Comparison of ENCODE assay signal across 10 cellular contexts in genomic region chr9:101727621-101728524, GRCh38. TPM values are rescaled to one million over a fixed set of nuclear protein-coding genes. Genes with fewer than 3 reads are reported as not detected.
DNase-seq lines count a peak whose midpoint lies in the region; ATAC-seq and TF ChIP-seq lines count a peak whose summit lies in the region.
"Had no signal": no experiment of that assay in that cellular context is flagged by ENCODE, and none has a peak within 500 bp of the region (broad histone marks: within the 10 kb centered on the region; RNA-seq: fewer than 3 reads in every experiment).

No MANE protein-coding gene starts in this region.

- TF ChIP-seq POLR2A in body of pancreas (IDR thresholded peaks at IDR 0.05), result no peak

- WGBS in body of pancreas, 2 donors, result 28 to 30% methylated on average over 4 of the region's 4 CpGs

- ATAC-seq in HG02642 (IDR thresholded peaks at IDR 0.05; ENCODE audit: poor library complexity, unreplicated experiment) (peak; percentile 81), body of pancreas (no peak)

- H3K36me3 Mint-ChIP-seq in CD14-positive monocyte (no peaks in the 10 kb centered on the region), mesothelial cell of epicardium (no peaks in the 10 kb centered on the region)
- H3K36me3 Mint-ChIP-seq: memory B cell had no signal

- no peak overlapping the region for H3K27ac ChIP-seq in body of pancreas

- H3K4me3 Mint-ChIP-seq in CD14-positive monocyte, result no peak overlapping the region
- H3K4me3 Mint-ChIP-seq in mesothelial cell of epicardium, result no peak overlapping the region
- H3K4me3 Mint-ChIP-seq: memory B cell; T-helper 1 cell treated with Interleukin-12 subunit alpha and Interleukin-12 subunit beta and Interleukin-4 antibody, amounts not matched to agents 30 μg/mL and 1 μg/mL, for 36 hours had no signal

- H3K4me1 Mint-ChIP-seq in CD14-positive monocyte (no peaks in the 10 kb centered on the region), mesothelial cell of epicardium (peaks cover 3% of the 10 kb centered on the region)
- H3K4me1 Mint-ChIP-seq: memory B cell had no signal

- H3K4me1 ChIP-seq in body of pancreas, result no peaks in the 10 kb centered on the region

- intact Hi-C loops in CD14-positive monocyte (cut with micrococcal nuclease), result no loop called here
- intact Hi-C loops in body of pancreas (cut with DNase I), result loop anchor here (10.0 kb wide), 1 partner anchor 123 kb away; no protein-coding TSS in a partner anchor

- H3K27ac Mint-ChIP-seq in CD14-positive monocyte, result no peak overlapping the region
- H3K27ac Mint-ChIP-seq in mesothelial cell of epicardium, result peak overlapping the region; percentile 70
- H3K27ac Mint-ChIP-seq: memory B cell; T-helper 1 cell treated with Interleukin-12 subunit alpha and Interleukin-12 subunit beta and Interleukin-4 antibody, amounts not matched to agents 30 μg/mL and 1 μg/mL, for 36 hours had no signal

- H3K9me3 Mint-ChIP-seq in CD14-positive monocyte, result peaks cover 0 to 10% (median 5%) of the 10 kb centered on the region in 7 donors
- peaks cover 3% of the 10 kb centered on the region for H3K9me3 Mint-ChIP-seq in mesothelial cell of epicardium
- H3K9me3 Mint-ChIP-seq: T-helper 1 cell treated with Interleukin-12 subunit alpha and Interleukin-12 subunit beta and Interleukin-4 antibody, amounts not matched to agents 30 μg/mL and 1 μg/mL, for 36 hours had no signal

- in situ Hi-C loops in GM13977 (cut with MboI; ENCODE audit: low pct_unique_long_range_greater_than_20kb, low sequenced_read_pairs, unreplicated experiment), result no loop called here

- H3K27me3 Mint-ChIP-seq in CD14-positive monocyte (ENCODE audit: low read depth in 3 of 3), result peaks cover 4 to 15% (median 6%) of the 10 kb centered on the region in 3 donors
- peaks cover 21% of the 10 kb centered on the region for H3K27me3 Mint-ChIP-seq in mesothelial cell of epicardium (ENCODE audit: low read depth)

- DNase-seq in CD14-positive monocyte (ENCODE audit: low spot score), result no peak
- DNase-seq in GM13977 (ENCODE audit: low spot score), result peak; percentile 38
- peak; percentile 59 for DNase-seq in NCI-H1105 treated with DMSO at 0.1 percent for 48 hours (lab: John Stamatoyannopoulos, UW)
- DNase-seq in body of pancreas, result peak in 3 of 4 donors; percentile 10 to 33 (median 19)
- DNase-seq in mesothelial cell of epicardium (ENCODE audit: low spot score in 2 of 2, unreplicated experiment in 2 of 2), result no peak
- no peak for DNase-seq in NCI-H187 (lab: John Stamatoyannopoulos, UW)
- DNase-seq in activated effector memory CD4-positive, alpha-beta T cell treated with anti-CD3 and anti-CD28 coated beads, Interleukin-2, amount 50 U/mL, for 16 hours, result no peak

- H3K36me3 ChIP-seq in body of pancreas (replicated peaks in 1 of 2; ENCODE audit: insufficient read depth in 1 of 2, low read depth in 2 of 2), result no peaks in the 10 kb centered on the region

- H3K4me3 ChIP-seq in body of pancreas, result no peak overlapping the region

- no peaks in the 10 kb centered on the region for H3K9me3 ChIP-seq in body of pancreas

- H3K27me3 ChIP-seq in body of pancreas, result no peaks in the 10 kb centered on the region

- peak; percentile 68 for TF ChIP-seq CTCF in CD14-positive monocyte (IDR thresholded peaks at IDR 0.05)
- peak; percentile 68 for TF ChIP-seq CTCF in GM13977 (IDR thresholded peaks at IDR 0.05; ENCODE audit: extremely low read depth, insufficient read depth, missing control alignments)
- TF ChIP-seq CTCF in body of pancreas (IDR thresholded peaks at IDR 0.05), result peak; percentile 9 to 55 (median 44)
- peak; percentile 39 for TF ChIP-seq CTCF in mesothelial cell of epicardium (IDR thresholded peaks at IDR 0.05; ENCODE audit: unreplicated experiment)

RNA-seq across cellular contexts. Expression of gene GRIN3A, which starts 10.6 kb away (rescaled TPM):
- under 1 TPM; 0.11 to 0.39 TPM for polyA plus RNA-seq in CD14-positive monocyte
- total RNA-seq in body of pancreas (under 1 TPM in 1 of 2 donors, not detected in 1; under 0.01 TPM), mesothelial cell of epicardium (3.0 to 4.1 TPM (median 3.3 TPM) in 3 replicates)

Comparison
In these comparisons a context has a peak if more than half of its experiments do, and no peak if none do; other contexts are left out.
1. DNase-seq: peak in GM13977 (single experiment), NCI-H1105 treated with DMSO at 0.1 percent for 48 hours (single experiment) and body of pancreas (3 of 4); none in CD14-positive monocyte (single experiment), mesothelial cell of epicardium (0 of 2), NCI-H187 (0 of 2) and activated effector memory CD4-positive, alpha-beta T cell treated with anti-CD3 and anti-CD28 coated beads, Interleukin-2, amount 50 U/mL, for 16 hours (single experiment).
2. Peak in every context shown above with its lines, with median percentiles within 50 percentile points of each other: CTCF ChIP-seq.